ENCODE assay signal across 28 cellular contexts in genomic region chrX:155251391-155251790, GRCh38.
"Had no signal": no experiment of that assay in that cellular context is flagged by ENCODE, and none has a peak within 500 bp of the region (broad histone marks: within the 10 kb centered on the region; RNA-seq: fewer than 3 reads in every experiment).

No MANE protein-coding gene starts in this region.

- DNase-seq: stimulated activated CD4-positive, alpha-beta T cell treated with anti-CD3 and anti-CD28 coated beads, Interleukin-2, amount 100 ng/mL, for 48 hours; stimulated activated CD4-positive, alpha-beta T cell treated with anti-CD3 and anti-CD28 coated beads, Interleukin-4, amount 100 ng/mL, for 1 hour; stimulated activated CD4-positive, alpha-beta T cell treated with anti-CD3 and anti-CD28 coated beads, Interleukin-4, amount 100 ng/mL, for 24 hours; stimulated activated CD4-positive, alpha-beta T cell treated with anti-CD3 and anti-CD28 coated beads, Interleukin-4, amount 100 ng/mL, for 4 hours; stimulated activated CD8-positive, alpha-beta memory T cell treated with anti-CD3 and anti-CD28 coated beads, Interleukin-4, amount 100 ng/mL, for 48 hours; stimulated activated naive CD4-positive, alpha-beta T cell; stimulated activated naive CD4-positive, alpha-beta T cell treated with Interleukin-2 at 50 U/mL for 16 hours; stimulated activated naive CD8-positive, alpha-beta T cell treated with anti-CD3 and anti-CD28 coated beads, Interleukin-15, amount 100 ng/mL, for 72 hours; stimulated activated naive CD8-positive, alpha-beta T cell treated with anti-CD3 and anti-CD28 coated beads, Interleukin-15, Interleukin-2, amounts not matched to agents 100 U/mL and 50 U/mL, for 24 hours; stomach; substantia nigra; testis; thyroid gland; tibial artery; transverse colon; trophoblast cell; upper lobe of left lung; upper lobe of right lung; uterus had no signal

- H3K27ac Mint-ChIP-seq: stimulated activated effector memory CD8-positive, alpha-beta T cell treated with anti-CD3 and anti-CD28 coated beads, Interleukin-12 subunit alpha, Interleukin-12 subunit beta, amount 100 ng/mL, for 72 hours; stimulated activated memory B cell treated with anti-CD40 and anti-IgM and Interleukin-4, amounts not matched to agents 10 μg/mL and 1 μg/mL and 100 μg/mL, for 72 hours; stimulated activated naive CD8-positive, alpha-beta T cell treated with anti-CD3 and anti-CD28 coated beads, Interleukin-15, amount 100 ng/mL, for 72 hours; stimulated activated naive CD8-positive, alpha-beta T cell treated with anti-CD3 and anti-CD28 coated beads, Interleukin-15, Interleukin-2, amounts not matched to agents 100 ng/mL and 50 ng/mL, for 24 hours; type B pancreatic cell had no signal

- H3K9me3 Mint-ChIP-seq: stimulated activated effector memory CD8-positive, alpha-beta T cell treated with anti-CD3 and anti-CD28 coated beads, Interleukin-12 subunit alpha, Interleukin-12 subunit beta, amount 100 ng/mL, for 72 hours; stimulated activated memory B cell treated with anti-CD40 and anti-IgM and Interleukin-4, amounts not matched to agents 10 μg/mL and 1 μg/mL and 100 μg/mL, for 72 hours; stimulated activated naive CD8-positive, alpha-beta T cell treated with anti-CD3 and anti-CD28 coated beads, Interleukin-15, amount 100 ng/mL, for 72 hours; stimulated activated naive CD8-positive, alpha-beta T cell treated with anti-CD3 and anti-CD28 coated beads, Interleukin-15, Interleukin-2, amounts not matched to agents 100 ng/mL and 50 ng/mL, for 24 hours; type B pancreatic cell had no signal

- ATAC-seq: stimulated activated effector memory CD8-positive, alpha-beta T cell treated with anti-CD3 and anti-CD28 coated beads, Interleukin-12 subunit alpha, Interleukin-12 subunit beta, amount 100 ng/mL, for 72 hours; stimulated activated memory B cell treated with anti-CD40 and anti-IgM and Interleukin-4, amounts not matched to agents 10 μg/mL and 1 μg/mL and 100 μg/mL, for 72 hours; stimulated activated naive CD8-positive, alpha-beta T cell treated with anti-CD3 and anti-CD28 coated beads, Interleukin-15, amount 100 ng/mL, for 72 hours; stimulated activated naive CD8-positive, alpha-beta T cell treated with anti-CD3 and anti-CD28 coated beads, Interleukin-15, Interleukin-2, amounts not matched to agents 100 U/mL and 50 U/mL, for 24 hours; upper lobe of right lung had no signal

- H3K27ac ChIP-seq: stomach, suprapubic skin, testis, thoracic aorta, thyroid gland, tibial artery, tibial nerve, transverse colon, upper lobe of left lung, upper lobe of right lung, uterus, vagina had no signal

- FAIRE-seq: urothelium cell line had no signal

- H3K36me3 Mint-ChIP-seq: stimulated activated effector memory CD8-positive, alpha-beta T cell treated with anti-CD3 and anti-CD28 coated beads, Interleukin-12 subunit alpha, Interleukin-12 subunit beta, amount 100 ng/mL, for 72 hours; type B pancreatic cell had no signal

- H3K36me3 ChIP-seq: stomach, suprapubic skin, thoracic aorta, thyroid gland, tibial artery, tibial nerve, transverse colon, upper lobe of left lung, upper lobe of right lung, uterus, vagina had no signal

- H3K4me1 ChIP-seq: stomach, suprapubic skin, testis, thyroid gland, tibial artery, tibial nerve, transverse colon, upper lobe of left lung, upper lobe of right lung, uterus, vagina had no signal

- H3K9me3 ChIP-seq: stomach, suprapubic skin, testis, thoracic aorta, thyroid gland, tibial artery, tibial nerve, transverse colon, upper lobe of left lung, upper lobe of right lung, uterus, vagina had no signal

- H3K4me1 Mint-ChIP-seq: stimulated activated naive CD8-positive, alpha-beta T cell treated with anti-CD3 and anti-CD28 coated beads, Interleukin-15, amount 100 ng/mL, for 72 hours had no signal

- H3K4me3 Mint-ChIP-seq: stimulated activated effector memory CD8-positive, alpha-beta T cell treated with anti-CD3 and anti-CD28 coated beads, Interleukin-12 subunit alpha, Interleukin-12 subunit beta, amount 100 ng/mL, for 72 hours; stimulated activated memory B cell treated with anti-CD40 and anti-IgM and Interleukin-4, amounts not matched to agents 10 μg/mL and 1 μg/mL and 100 μg/mL, for 72 hours; stimulated activated naive CD8-positive, alpha-beta T cell treated with anti-CD3 and anti-CD28 coated beads, Interleukin-15, amount 100 ng/mL, for 72 hours; stimulated activated naive CD8-positive, alpha-beta T cell treated with anti-CD3 and anti-CD28 coated beads, Interleukin-15, Interleukin-2, amounts not matched to agents 100 ng/mL and 50 ng/mL, for 24 hours; type B pancreatic cell had no signal

- H3K27me3 ChIP-seq: stomach, suprapubic skin, testis, thyroid gland, tibial artery, tibial nerve, transverse colon, upper lobe of left lung, upper lobe of right lung, uterus, vagina had no signal

- H3K4me3 ChIP-seq: stomach, suprapubic skin, testis, thoracic aorta, thyroid gland, tibial artery, tibial nerve, transverse colon, upper lobe of left lung, upper lobe of right lung, uterus, vagina had no signal

- H3K27me3 Mint-ChIP-seq: stimulated activated memory B cell treated with anti-CD40 and anti-IgM and Interleukin-4, amounts not matched to agents 10 μg/mL and 1 μg/mL and 100 μg/mL, for 72 hours; stimulated activated naive CD8-positive, alpha-beta T cell treated with anti-CD3 and anti-CD28 coated beads, Interleukin-15, amount 100 ng/mL, for 72 hours; stimulated activated naive CD8-positive, alpha-beta T cell treated with anti-CD3 and anti-CD28 coated beads, Interleukin-15, Interleukin-2, amounts not matched to agents 100 ng/mL and 50 ng/mL, for 24 hours; type B pancreatic cell had no signal
